Comparison of ENCODE assay signal across 9 cellular contexts in genomic region chr18:36757081-36757480, GRCh38.
DNase-seq lines count a peak whose midpoint lies in the region; ATAC-seq and TF ChIP-seq lines count a peak whose summit lies in the region.
"Had no signal": no experiment of that assay in that cellular context is flagged by ENCODE, and none has a peak within 500 bp of the region (broad histone marks: within the 10 kb centered on the region; RNA-seq: fewer than 3 reads in every experiment).

No MANE protein-coding gene starts in this region.

- ATAC-seq in heart right ventricle (peak in 6 of 8 donors; percentile 32 to 58 (median 57)), GM21825 (IDR thresholded peaks at IDR 0.05; ENCODE audit: unreplicated experiment) (no peak), HG03469 (IDR thresholded peaks at IDR 0.05; ENCODE audit: unreplicated experiment) (no peak)

- TF ChIP-seq CTCF in GM06990 (IDR thresholded peaks at IDR 0.05; ENCODE audit: insufficient read depth, low read length, poor library complexity, severe bottlenecking) (peak; percentile 41), VCaP (conservative IDR thresholded peaks at IDR 0.05) (peak; percentile 78), heart right ventricle (IDR thresholded peaks at IDR 0.05) (peak in 8 of 9 donors; percentile 32 to 68 (median 66)), stomach (IDR thresholded peaks at IDR 0.05) (peak in 5 of 7 experiments; percentile 40 to 61 (median 50))

- no peaks in the 10 kb centered on the region for H3K27me3 ChIP-seq in GM06990 (replicated peaks; ENCODE audit: control insufficient read depth, insufficient read depth, low read length)
- no peaks in the 10 kb centered on the region for H3K27me3 ChIP-seq in heart right ventricle
- H3K27me3 ChIP-seq in stomach, result no peaks in the 10 kb centered on the region

- peaks cover 0 to 44% (median 13%) of the 10 kb centered on the region in 9 donors for H3K4me1 ChIP-seq in heart right ventricle
- H3K4me1 ChIP-seq in stomach, result peaks cover 0 to 12% (median 0%) of the 10 kb centered on the region in 4 donors

- intact Hi-C loops in heart right ventricle (cut with DNase I), result loop anchor here in 9 of 10 donors (2.0 to 10.0 kb wide), 4 partner anchors 62 to 70 kb away; no protein-coding TSS in a partner anchor
- intact Hi-C loops in stomach (cut with DNase I; ENCODE audit: low total_unique reads), result loop anchor here (10.0 kb wide), 1 partner anchor 72 kb away; no protein-coding TSS in a partner anchor

- DNase-seq in GM06990 (ENCODE audit: extremely low read depth, insufficient read length), result no peak
- peak; percentile 39 for DNase-seq in NCI-H1092 treated with DMSO at 0.1 percent for 48 hours (lab: John Stamatoyannopoulos, UW)
- no peak for DNase-seq in heart right ventricle
- no peak for DNase-seq in stomach
- DNase-seq in stimulated activated naive CD4-positive, alpha-beta T cell treated with Interleukin-2 at 50 U/mL for 16 hours (lab: John Stamatoyannopoulos, UW), result no peak

- no peak for TF ChIP-seq POLR2A in stomach (IDR thresholded peaks at IDR 0.05)

- no peak for TF ChIP-seq EP300 in stomach (IDR thresholded peaks at IDR 0.05)

- H3K9me3 ChIP-seq in heart right ventricle (no peaks in the 10 kb centered on the region), stomach (no peaks in the 10 kb centered on the region)

- H3K4me3 ChIP-seq in GM06990 (replicated peaks; ENCODE audit: low read depth, low read length) (no peak overlapping the region), heart right ventricle (no peak overlapping the region), stomach (no peak overlapping the region)
- H3K4me3 ChIP-seq: skin epidermis had no signal

- no peak overlapping the region for H3K27ac ChIP-seq in VCaP
- H3K27ac ChIP-seq in heart right ventricle, result no peak overlapping the region
- H3K27ac ChIP-seq in stomach, result no peak overlapping the region

- H3K36me3 ChIP-seq in GM06990 (ENCODE audit: control insufficient read depth, insufficient read depth, low read length) (peaks cover 2% of the 10 kb centered on the region), heart right ventricle (peaks cover 0 to 17% (median 5%) of the 10 kb centered on the region in 9 donors), stomach (no peaks in the 10 kb centered on the region)

- 17 to 20% methylated on average over 1 of the region's 1 CpG for WGBS in heart right ventricle, 2 donors
- WGBS in stomach, 5 donors, result 4 to 14% (median 7%) methylated on average over 1 of the region's 1 CpG

Comparison
In these comparisons a context has a peak if more than half of its experiments do, and no peak if none do; other contexts are left out.
1. ATAC-seq: peak in heart right ventricle (6 of 8); none in GM21825 (single experiment) and HG03469 (single experiment).
2. Peak in every context shown above with its lines, with median percentiles within 50 percentile points of each other: CTCF ChIP-seq.